8 cellular contexts compared by ENCODE assay signal in genomic region chrX:54182864-54183613, GRCh38. TPM values are rescaled to one million over a fixed set of nuclear protein-coding genes. Genes with fewer than 3 reads are reported as not detected.
DNase-seq lines count a peak whose midpoint lies in the region; ATAC-seq and TF ChIP-seq lines count a peak whose summit lies in the region.

A gene with protein sequence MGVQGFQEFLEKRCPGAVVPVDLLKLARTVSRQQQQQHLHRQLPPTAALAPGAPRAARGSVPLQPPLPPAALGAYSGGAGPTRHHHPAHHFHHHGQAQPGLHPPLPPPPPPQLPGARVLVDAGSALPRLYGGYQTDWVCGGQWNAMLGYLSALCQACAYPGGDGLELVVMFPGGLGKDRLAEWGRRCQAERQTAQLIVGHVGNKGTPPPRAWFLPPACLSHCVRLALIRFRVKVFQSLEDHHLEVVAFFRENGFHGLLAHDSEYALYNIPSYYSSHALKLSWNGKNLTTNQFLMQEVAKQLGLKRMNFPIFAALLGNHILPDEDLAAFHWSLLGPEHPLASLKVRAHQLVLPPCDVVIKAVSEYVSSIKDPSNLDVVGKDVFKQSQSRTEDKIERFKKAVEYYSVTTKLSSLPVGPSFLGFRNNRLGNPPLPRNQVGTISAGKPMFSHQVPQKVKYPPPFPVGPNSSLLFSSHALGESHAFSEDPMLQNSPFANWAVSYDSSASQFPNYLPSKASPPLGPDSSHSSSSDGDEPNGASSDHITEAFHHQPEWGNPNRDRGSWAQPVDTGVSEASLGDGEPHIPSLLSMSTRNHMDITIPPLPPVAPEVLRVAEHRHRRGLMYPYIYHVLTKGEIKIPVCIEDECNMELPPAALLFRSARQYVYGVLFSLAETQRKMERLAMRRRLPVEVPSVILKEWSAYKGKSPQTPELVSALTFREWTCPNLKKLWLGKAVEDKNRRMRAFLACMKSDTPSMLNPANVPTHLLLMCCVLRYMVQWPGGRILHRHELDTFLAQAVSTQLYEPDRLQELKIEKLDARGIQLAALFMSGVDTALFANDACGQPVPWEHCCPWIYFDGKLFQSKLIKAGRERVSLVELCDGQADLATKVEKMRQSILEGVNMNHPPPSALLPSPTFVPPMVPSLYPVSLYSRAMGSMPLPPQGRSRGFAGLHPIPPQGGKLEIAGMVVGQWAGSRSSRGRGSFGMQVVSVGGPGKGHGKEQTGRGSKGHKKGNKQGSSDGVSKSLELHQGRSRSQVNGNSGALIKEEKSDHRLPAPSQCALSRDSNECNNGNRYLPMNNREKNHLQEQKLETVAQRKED (minus strand): TSS chrX:54183254. CDS start chrX:54183198, 56 bp downstream.

- no peak for TF ChIP-seq CTCF in GM10266 (IDR thresholded peaks at IDR 0.05; ENCODE audit: control insufficient read depth, insufficient read depth, low read depth, missing control alignments)
- no peak for TF ChIP-seq CTCF in right atrium auricular region (IDR thresholded peaks at IDR 0.05)
- no peak for TF ChIP-seq CTCF in psoas muscle (IDR thresholded peaks at IDR 0.05)

- H3K36me3 ChIP-seq in right atrium auricular region: no peaks in the 10 kb centered on the region
- no peaks in the 10 kb centered on the region for H3K36me3 ChIP-seq in psoas muscle (ENCODE audit: insufficient read depth in 1 of 2, low read depth in 1 of 2)
- no peaks in the 10 kb centered on the region for H3K36me3 ChIP-seq in urinary bladder (ENCODE audit: insufficient read depth)

- H3K4me3 Mint-ChIP-seq in T-helper 1 cell treated with Interleukin-12 subunit alpha and Interleukin-12 subunit beta and Interleukin-4 antibody, amounts not matched to agents 30 μg/mL and 1 μg/mL, for 36 hours: peak within 1 kb of the TSS; percentile 87

- peaks cover 18% of the 10 kb centered on the region for H3K36me3 Mint-ChIP-seq in T-helper 1 cell treated with Interleukin-12 subunit alpha and Interleukin-12 subunit beta and Interleukin-4 antibody, amounts not matched to agents 30 μg/mL and 1 μg/mL, for 36 hours (ENCODE audit: low read depth)

- H3K4me1 Mint-ChIP-seq in T-helper 1 cell treated with Interleukin-12 subunit alpha and Interleukin-12 subunit beta and Interleukin-4 antibody, amounts not matched to agents 30 μg/mL and 1 μg/mL, for 36 hours (ENCODE audit: low read depth): peaks cover 31% of the 10 kb centered on the region

- intact Hi-C loops in psoas muscle (cut with DNase I): loop anchor here in 1 of 2 donors (5.0 kb wide), 1 partner anchor 141 kb away; the partner anchor contains the start of gene PHF8

- H3K27me3 Mint-ChIP-seq in T-helper 1 cell treated with Interleukin-12 subunit alpha and Interleukin-12 subunit beta and Interleukin-4 antibody, amounts not matched to agents 30 μg/mL and 1 μg/mL, for 36 hours (ENCODE audit: low read depth): no peaks in the 10 kb centered on the region

- H3K4me3 ChIP-seq in right atrium auricular region: peak within 1 kb of the TSS; percentile 64 to 75
- H3K4me3 ChIP-seq in psoas muscle: peak within 1 kb of the TSS; percentile 82
- H3K4me3 ChIP-seq in urinary bladder (ENCODE audit: low read depth, low read length): peak within 1 kb of the TSS; percentile 97

- peak within 1 kb of the TSS; percentile 83 to 93 for H3K27ac ChIP-seq in right atrium auricular region
- H3K27ac ChIP-seq in psoas muscle: peak within 1 kb of the TSS; percentile 89
- H3K27ac ChIP-seq in urinary bladder (ENCODE audit: low read depth): peak within 1 kb of the TSS; percentile 80

- H3K9me3 ChIP-seq in right atrium auricular region (no peaks in the 10 kb centered on the region), psoas muscle (no peaks in the 10 kb centered on the region)

- H3K27me3 ChIP-seq in right atrium auricular region (no peaks in the 10 kb centered on the region), psoas muscle (ENCODE audit: insufficient read depth in 3 of 3, low read length in 2 of 3) (peaks cover 0 to 7% (median 0%) of the 10 kb centered on the region in 3 donors)

- WGBS in psoas muscle, 3 donors: 0 to 31% (median 1%) methylated on average over 14 to 69 of the region's 70 CpGs
- WGBS in urinary bladder: 1% methylated on average over 69 of the region's 70 CpGs

- ATAC-seq in HG02642 (IDR thresholded peaks at IDR 0.05; ENCODE audit: poor library complexity, unreplicated experiment) (peak; percentile 54), psoas muscle (peak; percentile 86 to 92 (median 90))

- H3K4me1 ChIP-seq in right atrium auricular region (peaks cover 0 to 18% of the 10 kb centered on the region in 2 donors), psoas muscle (peaks cover 7% of the 10 kb centered on the region), urinary bladder (ENCODE audit: insufficient read depth) (peaks cover 2% of the 10 kb centered on the region)

- peak; percentile 84 for DNase-seq in GM10266 (ENCODE audit: extremely low spot score)
- DNase-seq in NCI-H146 (lab: John Stamatoyannopoulos, UW): peak; percentile 86
- peak; percentile 1 to 88 (median 63) for DNase-seq in amygdala (lab: John Stamatoyannopoulos, UW)
- DNase-seq in right atrium auricular region (ENCODE audit: low spot score): peak; percentile 62
- peak; percentile 70 to 81 for DNase-seq in psoas muscle

- H3K27ac Mint-ChIP-seq in T-helper 1 cell treated with Interleukin-12 subunit alpha and Interleukin-12 subunit beta and Interleukin-4 antibody, amounts not matched to agents 30 μg/mL and 1 μg/mL, for 36 hours: peak within 1 kb of the TSS; percentile 82

- no peaks in the 10 kb centered on the region for H3K9me3 Mint-ChIP-seq in T-helper 1 cell treated with Interleukin-12 subunit alpha and Interleukin-12 subunit beta and Interleukin-4 antibody, amounts not matched to agents 30 μg/mL and 1 μg/mL, for 36 hours

RNA-seq across cellular contexts. Expression of the gene that starts here (rescaled TPM):
- 1 to 10 TPM; 4.3 to 4.6 TPM for total RNA-seq in right atrium auricular region
- 10 to 100 TPM in 1 of 4 donors, 1 to 10 TPM in 3; 6.6 to 13.0 (median 7.8) TPM for total RNA-seq in psoas muscle
- 1 to 10 TPM; 4.9 to 7.6 (median 6.9) TPM for polyA plus RNA-seq in psoas muscle
- total RNA-seq in urinary bladder: 9.0 TPM
- polyA plus RNA-seq in urinary bladder: 3.9 TPM

Comparison
In these comparisons a context has a peak if more than half of its experiments do, and no peak if none do; other contexts are left out.
1. Peak in every context shown above with its lines: DNase-seq, ATAC-seq, H3K4me3 ChIP-seq and H3K27ac ChIP-seq.